2 cellular contexts compared by ENCODE assay signal in genomic region chr11:954392-955144, GRCh38.
TF ChIP-seq lines count a peak whose summit lies in the region.

No MANE protein-coding gene starts in this region.

TF ChIP-seq in GM23338, 12 proteins besides CTCF, POLR2A, EP300 and RAD21:
- TF ChIP-seq, protein P1, sequence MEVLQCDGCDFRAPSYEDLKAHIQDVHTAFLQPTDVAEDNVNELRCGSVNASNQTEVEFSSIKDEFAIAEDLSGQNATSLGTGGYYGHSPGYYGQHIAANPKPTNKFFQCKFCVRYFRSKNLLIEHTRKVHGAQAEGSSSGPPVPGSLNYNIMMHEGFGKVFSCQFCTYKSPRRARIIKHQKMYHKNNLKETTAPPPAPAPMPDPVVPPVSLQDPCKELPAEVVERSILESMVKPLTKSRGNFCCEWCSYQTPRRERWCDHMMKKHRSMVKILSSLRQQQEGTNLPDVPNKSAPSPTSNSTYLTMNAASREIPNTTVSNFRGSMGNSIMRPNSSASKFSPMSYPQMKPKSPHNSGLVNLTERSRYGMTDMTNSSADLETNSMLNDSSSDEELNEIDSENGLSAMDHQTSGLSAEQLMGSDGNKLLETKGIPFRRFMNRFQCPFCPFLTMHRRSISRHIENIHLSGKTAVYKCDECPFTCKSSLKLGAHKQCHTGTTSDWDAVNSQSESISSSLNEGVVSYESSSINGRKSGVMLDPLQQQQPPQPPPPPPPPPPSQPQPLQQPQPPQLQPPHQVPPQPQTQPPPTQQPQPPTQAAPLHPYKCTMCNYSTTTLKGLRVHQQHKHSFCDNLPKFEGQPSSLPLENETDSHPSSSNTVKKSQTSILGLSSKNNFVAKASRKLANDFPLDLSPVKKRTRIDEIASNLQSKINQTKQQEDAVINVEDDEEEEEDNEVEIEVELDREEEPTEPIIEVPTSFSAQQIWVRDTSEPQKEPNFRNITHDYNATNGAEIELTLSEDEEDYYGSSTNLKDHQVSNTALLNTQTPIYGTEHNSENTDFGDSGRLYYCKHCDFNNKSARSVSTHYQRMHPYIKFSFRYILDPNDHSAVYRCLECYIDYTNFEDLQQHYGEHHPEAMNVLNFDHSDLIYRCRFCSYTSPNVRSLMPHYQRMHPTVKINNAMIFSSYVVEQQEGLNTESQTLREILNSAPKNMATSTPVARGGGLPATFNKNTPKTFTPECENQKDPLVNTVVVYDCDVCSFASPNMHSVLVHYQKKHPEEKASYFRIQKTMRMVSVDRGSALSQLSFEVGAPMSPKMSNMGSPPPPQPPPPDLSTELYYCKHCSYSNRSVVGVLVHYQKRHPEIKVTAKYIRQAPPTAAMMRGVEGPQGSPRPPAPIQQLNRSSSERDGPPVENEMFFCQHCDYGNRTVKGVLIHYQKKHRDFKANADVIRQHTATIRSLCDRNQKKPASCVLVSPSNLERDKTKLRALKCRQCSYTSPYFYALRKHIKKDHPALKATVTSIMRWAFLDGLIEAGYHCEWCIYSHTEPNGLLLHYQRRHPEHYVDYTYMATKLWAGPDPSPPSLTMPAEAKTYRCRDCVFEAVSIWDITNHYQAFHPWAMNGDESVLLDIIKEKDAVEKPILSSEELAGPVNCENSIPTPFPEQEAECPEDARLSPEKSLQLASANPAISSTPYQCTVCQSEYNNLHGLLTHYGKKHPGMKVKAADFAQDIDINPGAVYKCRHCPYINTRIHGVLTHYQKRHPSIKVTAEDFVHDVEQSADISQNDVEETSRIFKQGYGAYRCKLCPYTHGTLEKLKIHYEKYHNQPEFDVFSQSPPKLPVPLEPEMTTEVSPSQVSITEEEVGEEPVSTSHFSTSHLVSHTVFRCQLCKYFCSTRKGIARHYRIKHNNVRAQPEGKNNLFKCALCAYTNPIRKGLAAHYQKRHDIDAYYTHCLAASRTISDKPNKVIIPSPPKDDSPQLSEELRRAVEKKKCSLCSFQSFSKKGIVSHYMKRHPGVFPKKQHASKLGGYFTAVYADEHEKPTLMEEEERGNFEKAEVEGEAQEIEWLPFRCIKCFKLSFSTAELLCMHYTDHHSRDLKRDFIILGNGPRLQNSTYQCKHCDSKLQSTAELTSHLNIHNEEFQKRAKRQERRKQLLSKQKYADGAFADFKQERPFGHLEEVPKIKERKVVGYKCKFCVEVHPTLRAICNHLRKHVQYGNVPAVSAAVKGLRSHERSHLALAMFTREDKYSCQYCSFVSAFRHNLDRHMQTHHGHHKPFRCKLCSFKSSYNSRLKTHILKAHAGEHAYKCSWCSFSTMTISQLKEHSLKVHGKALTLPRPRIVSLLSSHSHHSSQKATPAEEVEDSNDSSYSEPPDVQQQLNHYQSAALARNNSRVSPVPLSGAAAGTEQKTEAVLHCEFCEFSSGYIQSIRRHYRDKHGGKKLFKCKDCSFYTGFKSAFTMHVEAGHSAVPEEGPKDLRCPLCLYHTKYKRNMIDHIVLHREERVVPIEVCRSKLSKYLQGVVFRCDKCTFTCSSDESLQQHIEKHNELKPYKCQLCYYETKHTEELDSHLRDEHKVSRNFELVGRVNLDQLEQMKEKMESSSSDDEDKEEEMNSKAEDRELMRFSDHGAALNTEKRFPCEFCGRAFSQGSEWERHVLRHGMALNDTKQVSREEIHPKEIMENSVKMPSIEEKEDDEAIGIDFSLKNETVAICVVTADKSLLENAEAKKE (CRISPR knock-in tag; IDR thresholded peaks at IDR 0.05) = no peak
- TF ChIP-seq EZH2phosphoT487 (IDR thresholded peaks at IDR 0.05; ENCODE audit: unreplicated experiment) = no peak
- no peak for TF ChIP-seq REST (IDR thresholded peaks at IDR 0.05; ENCODE audit: unreplicated experiment)
- TF ChIP-seq NANOG (IDR thresholded peaks at IDR 0.05; ENCODE audit: borderline replicate concordance) = no peak
- TF ChIP-seq, protein P2, sequence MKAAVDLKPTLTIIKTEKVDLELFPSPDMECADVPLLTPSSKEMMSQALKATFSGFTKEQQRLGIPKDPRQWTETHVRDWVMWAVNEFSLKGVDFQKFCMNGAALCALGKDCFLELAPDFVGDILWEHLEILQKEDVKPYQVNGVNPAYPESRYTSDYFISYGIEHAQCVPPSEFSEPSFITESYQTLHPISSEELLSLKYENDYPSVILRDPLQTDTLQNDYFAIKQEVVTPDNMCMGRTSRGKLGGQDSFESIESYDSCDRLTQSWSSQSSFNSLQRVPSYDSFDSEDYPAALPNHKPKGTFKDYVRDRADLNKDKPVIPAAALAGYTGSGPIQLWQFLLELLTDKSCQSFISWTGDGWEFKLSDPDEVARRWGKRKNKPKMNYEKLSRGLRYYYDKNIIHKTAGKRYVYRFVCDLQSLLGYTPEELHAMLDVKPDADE (IDR thresholded peaks at IDR 0.05) = no peak
- no peak for TF ChIP-seq CREB1 (CRISPR knock-in tag; IDR thresholded peaks at IDR 0.05; ENCODE audit: low read depth)
- TF ChIP-seq ZNF331 (CRISPR knock-in tag; IDR thresholded peaks at IDR 0.05; ENCODE audit: low read depth) = no peak
- no peak for TF ChIP-seq JUNB (IDR thresholded peaks at IDR 0.05; ENCODE audit: unreplicated experiment)
- TF ChIP-seq STAT1 (IDR thresholded peaks at IDR 0.05; ENCODE audit: unreplicated experiment) = no peak
- TF ChIP-seq EZH2 (IDR thresholded peaks at IDR 0.05; ENCODE audit: low read depth, unreplicated experiment) = no peak
- TF ChIP-seq ZNF114 (CRISPR knock-in tag; IDR thresholded peaks at IDR 0.05) = no peak
- TF ChIP-seq POLR2AphosphoS5 (IDR thresholded peaks at IDR 0.05; ENCODE audit: low read depth) = no peak

TF ChIP-seq in HepG2, 621 proteins besides CTCF, POLR2A, EP300 and RAD21:
- 0 out of 2 replicates have a peak, but pooled peaks have one; percentile 3 for TF ChIP-seq ZBTB40 (IDR thresholded peaks at IDR 0.05)
- no peak for TF ChIP-seq ZBTB40 (CRISPR knock-in tag; IDR thresholded peaks at IDR 0.05)
- 0 out of 2 replicates have a peak, but pooled peaks have one; percentile 72 for TF ChIP-seq IKZF1 (IDR thresholded peaks at IDR 0.05)
- no peak for TF ChIP-seq ZNF589 (CRISPR knock-in tag; conservative IDR thresholded peaks at IDR 0.05)
- no peak for TF ChIP-seq ESRRA (CRISPR knock-in tag; IDR thresholded peaks at IDR 0.05; ENCODE audit: low read depth)
- peak; percentile 15; the same call in 1 of the 2 replicates for TF ChIP-seq MNT (IDR thresholded peaks at IDR 0.05)
- peak; percentile 47 for TF ChIP-seq PHB2 (IDR thresholded peaks at IDR 0.05; ENCODE audit: partially characterized antibody)
- peak; percentile 66 for TF ChIP-seq FOXP1 (IDR thresholded peaks at IDR 0.05)
- TF ChIP-seq FOXP1 (CRISPR knock-in tag; IDR thresholded peaks at IDR 0.05) = no peak
- TF ChIP-seq ZNF646 (CRISPR knock-in tag; IDR thresholded peaks at IDR 0.05) = peak; percentile 65; the same call in 1 of the 2 replicates
- TF ChIP-seq PLRG1 (conservative IDR thresholded peaks at IDR 0.05) = 0 out of 2 replicates have a peak, but pooled peaks have one; percentile 23
